In the genomic region with DNA sequence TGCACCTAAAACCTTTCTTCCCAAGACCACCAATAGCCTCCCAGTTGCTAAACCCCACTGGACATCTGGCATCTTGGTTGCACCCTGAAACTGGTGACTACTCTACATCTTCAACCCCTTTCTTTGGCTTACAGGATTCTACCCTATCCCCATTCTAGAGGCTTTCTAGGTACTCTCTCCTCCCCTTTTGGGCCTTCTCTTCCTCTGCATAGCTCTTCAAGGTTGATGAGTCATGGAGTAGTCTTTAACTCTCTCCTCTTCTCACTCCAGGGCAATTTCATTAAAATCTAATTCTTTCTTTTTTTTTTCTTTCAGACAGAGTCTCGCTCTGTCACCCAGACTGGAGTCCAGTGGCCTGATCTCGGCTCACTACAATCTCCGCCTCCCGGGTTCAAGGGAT, we compare ENCODE assay signal across 1 cellular context.
TF ChIP-seq lines count a peak whose summit lies in the region.

No MANE protein-coding gene starts in this region.

TF ChIP-seq in SK-N-SH, 30 proteins besides CTCF, POLR2A, EP300 and RAD21:
- no peak for TF ChIP-seq NRF1 (IDR thresholded peaks at IDR 0.05; ENCODE audit: low read depth, low read length)
- TF ChIP-seq ELF1 (IDR thresholded peaks at IDR 0.05) = no peak
- TF ChIP-seq NFIC (IDR thresholded peaks at IDR 0.05; ENCODE audit: borderline replicate concordance) = no peak
- TF ChIP-seq FOSL2 (IDR thresholded peaks at IDR 0.05; ENCODE audit: borderline replicate concordance, low read depth) = no peak
- TF ChIP-seq, protein P1, sequence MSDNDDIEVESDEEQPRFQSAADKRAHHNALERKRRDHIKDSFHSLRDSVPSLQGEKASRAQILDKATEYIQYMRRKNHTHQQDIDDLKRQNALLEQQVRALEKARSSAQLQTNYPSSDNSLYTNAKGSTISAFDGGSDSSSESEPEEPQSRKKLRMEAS (IDR thresholded peaks at IDR 0.05; ENCODE audit: low read depth) = no peak
- TF ChIP-seq, protein P2, sequence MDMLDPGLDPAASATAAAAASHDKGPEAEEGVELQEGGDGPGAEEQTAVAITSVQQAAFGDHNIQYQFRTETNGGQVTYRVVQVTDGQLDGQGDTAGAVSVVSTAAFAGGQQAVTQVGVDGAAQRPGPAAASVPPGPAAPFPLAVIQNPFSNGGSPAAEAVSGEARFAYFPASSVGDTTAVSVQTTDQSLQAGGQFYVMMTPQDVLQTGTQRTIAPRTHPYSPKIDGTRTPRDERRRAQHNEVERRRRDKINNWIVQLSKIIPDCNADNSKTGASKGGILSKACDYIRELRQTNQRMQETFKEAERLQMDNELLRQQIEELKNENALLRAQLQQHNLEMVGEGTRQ (IDR thresholded peaks at IDR 0.05; ENCODE audit: borderline replicate concordance, low read depth, low read length) = no peak
- no peak for TF ChIP-seq RXRA (IDR thresholded peaks at IDR 0.05; ENCODE audit: borderline replicate concordance, low read depth)
- TF ChIP-seq MXI1 (IDR thresholded peaks at IDR 0.05; ENCODE audit: low read depth, low read length) = no peak
- TF ChIP-seq POLR2AphosphoS5 (IDR thresholded peaks at IDR 0.05; ENCODE audit: low read depth, low read length) = no peak
